In the genomic region with DNA sequence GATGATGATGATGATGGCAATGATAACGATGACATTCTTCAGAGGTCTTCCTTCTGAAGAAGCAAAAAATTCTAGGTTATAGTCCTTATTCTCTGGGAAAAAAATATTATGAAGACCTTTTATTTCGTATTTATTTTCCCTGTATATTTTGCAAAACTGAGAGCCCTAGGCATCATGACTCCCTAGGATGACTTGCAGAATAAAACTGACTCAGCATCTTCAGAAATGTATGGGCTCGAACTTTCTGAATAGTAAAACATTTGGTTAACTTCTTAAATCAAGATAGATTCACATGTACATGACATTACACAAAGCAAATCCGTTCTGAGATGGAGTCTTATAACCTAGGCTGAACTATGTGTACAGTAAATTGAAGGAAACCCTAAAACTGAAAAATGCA, we compare ENCODE assay signal across 34 cellular contexts. TPM values are rescaled to one million over a fixed set of nuclear protein-coding genes. Genes with fewer than 3 reads are reported as not detected.
"Had no signal": no experiment of that assay in that cellular context is flagged by ENCODE, and none has a peak within 500 bp of the region (broad histone marks: within the 10 kb centered on the region; RNA-seq: fewer than 3 reads in every experiment).

No MANE protein-coding gene starts in this region.

- DNase-seq: activated CD4-positive, alpha-beta memory T cell treated with anti-CD3 and anti-CD28 coated beads, Interleukin-2, amount 10 ng/mL, durations not matched to agents 7 days and 5 days; activated CD4-positive, alpha-beta T cell treated with anti-CD3 and anti-CD28 coated beads for 48 hours; activated CD8-positive, alpha-beta memory T cell treated with anti-CD3 and anti-CD28 coated beads, Interleukin-2, amount 50 U/mL, for 48 hours; activated gamma-delta T cell; activated naive CD4-positive, alpha-beta T cell treated with anti-CD3 and anti-CD28 coated beads, Interleukin-2, amount 10 ng/mL, durations not matched to agents 7 days and 5 days; activated naive CD8-positive, alpha-beta T cell treated with anti-CD3 and anti-CD28 coated beads, Interleukin-2, amount 10 ng/mL, durations not matched to agents 7 days and 5 days; activated T-cell treated with anti-CD3 and anti-CD28 coated beads, Interleukin-2, amount 50 U/mL, for 24 hours; cerebellar nuclear complex; colonic mucosa; dorsolateral prefrontal cortex; effector memory CD4-positive, alpha-beta T cell; heart left ventricle; hypothalamus; immature natural killer cell; kidney; left colon; mammary epithelial cell; naive B cell; nephron progenitor cell; pancreas; retina; sigmoid colon; small intestine; stimulated activated CD4-positive, alpha-beta T cell treated with anti-CD3 and anti-CD28 coated beads, Interleukin-4, amount 100 ng/mL, for 24 hours; stimulated activated naive CD8-positive, alpha-beta T cell treated with anti-CD3 and anti-CD28 coated beads, Interleukin-15, amount 100 ng/mL, for 72 hours; substantia nigra; uterus had no signal

- H3K9me3 ChIP-seq: ascending aorta, colonic mucosa, gastroesophageal sphincter, heart left ventricle, neutrophil, pancreas, prostate gland, sigmoid colon, uterus had no signal

- H3K4me1 ChIP-seq: ascending aorta, colonic mucosa, gastroesophageal sphincter, heart left ventricle, pancreas, prostate gland, sigmoid colon, uterus had no signal

- H3K27ac ChIP-seq: ascending aorta, cardiac muscle cell, colonic mucosa, dorsolateral prefrontal cortex, gastroesophageal sphincter, heart left ventricle, neutrophil, pancreas, prostate gland, sigmoid colon, uterus, VCaP had no signal

- H3K36me3 ChIP-seq: ascending aorta, cardiac muscle cell, colonic mucosa, gastroesophageal sphincter, heart left ventricle, neutrophil, pancreas, prostate gland, sigmoid colon, uterus had no signal

- ATAC-seq: gastroesophageal sphincter; heart left ventricle; left colon; pancreas; stimulated activated effector memory CD8-positive, alpha-beta T cell treated with anti-CD3 and anti-CD28 coated beads, Interleukin-12 subunit alpha, Interleukin-12 subunit beta, amount 100 ng/mL, for 72 hours; stimulated activated naive CD8-positive, alpha-beta T cell treated with anti-CD3 and anti-CD28 coated beads, Interleukin-15, amount 100 ng/mL, for 72 hours had no signal

- H3K4me3 ChIP-seq: ascending aorta, cardiac muscle cell, colonic mucosa, dorsolateral prefrontal cortex, gastroesophageal sphincter, heart left ventricle, pancreas, prostate gland, sigmoid colon, uterus had no signal

- H3K27me3 ChIP-seq: ascending aorta, cardiac muscle cell, colonic mucosa, neutrophil, pancreas, sigmoid colon, uterus had no signal

- FAIRE-seq: kidney, small intestine had no signal

RNA-seq across cellular contexts. Expression of a gene that starts 29.4 kb away (rescaled TPM):
- total RNA-seq: activated CD4-positive, alpha-beta memory T cell treated with anti-CD3 and anti-CD28 coated beads, Interleukin-2, amount 10 ng/mL, durations not matched to agents 7 days and 5 days; activated naive CD8-positive, alpha-beta T cell treated with anti-CD3 and anti-CD28 coated beads, Interleukin-2, amount 10 ng/mL, durations not matched to agents 7 days and 5 days had no signal
- polyA plus RNA-seq: immature natural killer cell had no signal
